25 cellular contexts compared by ENCODE assay signal in genomic region chr11:8231979-8232378, GRCh38. TPM values are rescaled to one million over a fixed set of nuclear protein-coding genes. Genes with fewer than 3 reads are reported as not detected.
"Had no signal": no experiment of that assay in that cellular context is flagged by ENCODE, and none has a peak within 500 bp of the region (broad histone marks: within the 10 kb centered on the region; RNA-seq: fewer than 3 reads in every experiment).

No MANE protein-coding gene starts in this region.

- H3K9me3 ChIP-seq: ascending aorta, breast epithelium, heart left ventricle, upper lobe of left lung had no signal

- H3K27ac Mint-ChIP-seq: activated T-helper 17 cell treated with anti-CD3 and anti-CD28 coated beads, Interleukin-2, amount 50 U/mL, for 72 hours; effector memory CD8-positive, alpha-beta T cell; stimulated activated naive B cell treated with anti-CD40 and anti-IgM and Interleukin-4, amounts not matched to agents 10 μg/mL and 1 μg/mL and 100 μg/mL, for 72 hours had no signal

- ATAC-seq: activated T-helper 17 cell treated with anti-CD3 and anti-CD28 coated beads, Interleukin-2, amount 50 U/mL, for 72 hours; effector memory CD8-positive, alpha-beta T cell; heart left ventricle; left cardiac atrium; stimulated activated naive B cell treated with anti-CD40 and anti-IgM and Interleukin-4, amounts not matched to agents 10 μg/mL and 1 μg/mL and 100 μg/mL, for 72 hours had no signal

- H3K27ac ChIP-seq: ascending aorta, breast epithelium, epithelial cell of prostate, heart left ventricle, parathyroid adenoma, upper lobe of left lung had no signal

- H3K4me3 Mint-ChIP-seq: activated T-helper 17 cell treated with anti-CD3 and anti-CD28 coated beads, Interleukin-2, amount 50 U/mL, for 72 hours; effector memory CD8-positive, alpha-beta T cell; immature natural killer cell; stimulated activated naive B cell treated with anti-CD40 and anti-IgM and Interleukin-4, amounts not matched to agents 10 μg/mL and 1 μg/mL and 100 μg/mL, for 72 hours had no signal

- H3K4me1 Mint-ChIP-seq: activated T-helper 17 cell treated with anti-CD3 and anti-CD28 coated beads, Interleukin-2, amount 50 U/mL, for 72 hours; immature natural killer cell had no signal

- H3K4me3 ChIP-seq: ascending aorta, breast epithelium, heart left ventricle, lung, upper lobe of left lung had no signal

- H3K36me3 ChIP-seq: ascending aorta, breast epithelium, heart left ventricle, upper lobe of left lung had no signal

- H3K27me3 ChIP-seq: ascending aorta, breast epithelium, heart left ventricle, upper lobe of left lung had no signal

- DNase-seq: activated CD4-positive, alpha-beta T cell treated with anti-CD3 and anti-CD28 coated beads for 1 hour; activated CD4-positive, alpha-beta T cell treated with anti-CD3 and anti-CD28 coated beads, Interleukin-2, amount 50 U/mL, for 48 hours; activated naive CD4-positive, alpha-beta T cell treated with Interleukin-2 at 50 U/mL for 16 hours; cerebellar nuclear complex; dermis blood vessel endothelial cell; effector memory CD8-positive, alpha-beta T cell; foreskin melanocyte; immature natural killer cell; left cardiac atrium; midbrain; stimulated activated CD4-positive, alpha-beta T cell treated with anti-CD3 and anti-CD28 coated beads, Interleukin-2, amount 100 ng/mL, for 48 hours; stimulated activated naive B cell treated with anti-CD40 and anti-IgM and Interleukin-4, amounts not matched to agents 10 μg/mL and 1 μg/mL and 100 μg/mL, for 72 hours; substantia nigra; T-helper 1 cell; T1000; upper lobe of left lung had no signal

- H3K27me3 Mint-ChIP-seq: activated T-helper 17 cell treated with anti-CD3 and anti-CD28 coated beads, Interleukin-2, amount 50 U/mL, for 72 hours; stimulated activated naive B cell treated with anti-CD40 and anti-IgM and Interleukin-4, amounts not matched to agents 10 μg/mL and 1 μg/mL and 100 μg/mL, for 72 hours had no signal

- H3K36me3 Mint-ChIP-seq: immature natural killer cell; stimulated activated naive B cell treated with anti-CD40 and anti-IgM and Interleukin-4, amounts not matched to agents 10 μg/mL and 1 μg/mL and 100 μg/mL, for 72 hours had no signal

- H3K9me3 Mint-ChIP-seq: activated T-helper 17 cell treated with anti-CD3 and anti-CD28 coated beads, Interleukin-2, amount 50 U/mL, for 72 hours; effector memory CD8-positive, alpha-beta T cell; immature natural killer cell; stimulated activated naive B cell treated with anti-CD40 and anti-IgM and Interleukin-4, amounts not matched to agents 10 μg/mL and 1 μg/mL and 100 μg/mL, for 72 hours had no signal

- H3K4me1 ChIP-seq: ascending aorta, breast epithelium, upper lobe of left lung had no signal

RNA-seq across cellular contexts. Expression of gene LMO1, which starts 31.7 kb away (rescaled TPM):
- total RNA-seq: activated T-helper 17 cell treated with anti-CD3 and anti-CD28 coated beads, Interleukin-2, amount 50 U/mL, for 72 hours; ascending aorta; breast epithelium; dermis blood vessel endothelial cell; fibroblast of lung; myocyte had no signal
- polyA plus RNA-seq: fibroblast of lung, immature natural killer cell, lung had no signal
